In genomic region chr2:138356178-138356577, GRCh38 we compare ENCODE assay signal across 15 cellular contexts.
A peak's percentile ranks its signal among the peaks of the same experiment; 100 is the strongest.
DNase-seq lines count a peak whose midpoint lies in the region; ATAC-seq, FAIRE-seq and TF ChIP-seq lines count a peak whose summit lies in the region.
"Had no signal": no experiment of that assay in that cellular context is flagged by ENCODE, and none has a peak within 500 bp of the region (broad histone marks: within the 10 kb centered on the region; RNA-seq: fewer than 3 reads in every experiment).

No MANE protein-coding gene starts in this region.

- ATAC-seq in pancreas = peak; percentile 87 to 95 (median 92)
- no peak for ATAC-seq in stimulated activated naive CD8-positive, alpha-beta T cell treated with anti-CD3 and anti-CD28 coated beads, Interleukin-15, amount 100 ng/mL, for 72 hours
- ATAC-seq: activated CD8-positive, alpha-beta memory T cell treated with anti-CD3 and anti-CD28 coated beads, Interleukin-2, amount 10 ng/mL, durations not matched to agents 7 days and 5 days; activated naive CD8-positive, alpha-beta T cell treated with anti-CD3 and anti-CD28 coated beads, Interleukin-2, amount 50 U/mL, for 24 hours; naive thymus-derived CD4-positive, alpha-beta T cell had no signal

- peaks cover 0 to 1% of the 10 kb centered on the region in 2 donors for H3K9me3 Mint-ChIP-seq in stimulated activated naive CD8-positive, alpha-beta T cell treated with anti-CD3 and anti-CD28 coated beads, Interleukin-15, amount 100 ng/mL, for 72 hours
- peaks cover under 1% of the 10 kb centered on the region for H3K9me3 Mint-ChIP-seq in activated naive CD8-positive, alpha-beta T cell treated with anti-CD3 and anti-CD28 coated beads for 36 hours
- H3K9me3 Mint-ChIP-seq: activated naive CD8-positive, alpha-beta T cell treated with anti-CD3 and anti-CD28 coated beads, Interleukin-2, amount 50 U/mL, for 24 hours; H9 had no signal

- peaks cover 11 to 15% (median 12%) of the 10 kb centered on the region in 3 donors for H3K4me1 ChIP-seq in pancreas

- peaks cover 15% of the 10 kb centered on the region for H3K27me3 Mint-ChIP-seq in stimulated activated naive CD8-positive, alpha-beta T cell treated with anti-CD3 and anti-CD28 coated beads, Interleukin-15, amount 100 ng/mL, for 72 hours
- H3K27me3 Mint-ChIP-seq in activated naive CD8-positive, alpha-beta T cell treated with anti-CD3 and anti-CD28 coated beads for 36 hours = no peaks in the 10 kb centered on the region
- H3K27me3 Mint-ChIP-seq: activated CD8-positive, alpha-beta memory T cell treated with anti-CD3 and anti-CD28 coated beads, Interleukin-2, amount 10 ng/mL, durations not matched to agents 7 days and 5 days; activated naive CD8-positive, alpha-beta T cell treated with anti-CD3 and anti-CD28 coated beads, Interleukin-2, amount 50 U/mL, for 24 hours had no signal

- H3K4me3 ChIP-seq in epithelial cell of proximal tubule (ENCODE audit: low read depth, low read length) (no peak overlapping the region), pancreas (no peak overlapping the region)

- TF ChIP-seq POLR2A in GM12891 (IDR thresholded peaks at IDR 0.05; ENCODE audit: low read depth, low read length) = no peak

- intact Hi-C loops in pancreas (cut with DNase I) = no loop called here

- no peak for FAIRE-seq in pancreas (lab: Jason Lieb, UNC)
- no peak for FAIRE-seq in GM12891 (lab: Jason Lieb, UNC)

- peak; percentile 44 for DNase-seq in GM03348 (ENCODE audit: low spot score)
- DNase-seq in NCI-H69 (lab: John Stamatoyannopoulos, UW) = peak; percentile 29
- peak; percentile 68 for DNase-seq in epithelial cell of proximal tubule (ENCODE audit: low read depth)
- peak in 3 of 6 donors; percentile 9 to 30 (median 28) for DNase-seq in pancreas
- DNase-seq in epidermal melanocyte (ENCODE audit: insufficient read length, low spot score) = no peak
- no peak for DNase-seq in stimulated activated naive CD8-positive, alpha-beta T cell treated with anti-CD3 and anti-CD28 coated beads, Interleukin-15, amount 100 ng/mL, for 72 hours
- no peak for DNase-seq in GM12891 (ENCODE audit: insufficient read length, low spot score)
- DNase-seq in activated naive CD8-positive, alpha-beta T cell treated with anti-CD3 and anti-CD28 coated beads for 36 hours = no peak
- DNase-seq: activated CD8-positive, alpha-beta memory T cell treated with anti-CD3 and anti-CD28 coated beads, Interleukin-2, amount 10 ng/mL, durations not matched to agents 7 days and 5 days; activated naive CD8-positive, alpha-beta T cell treated with anti-CD3 and anti-CD28 coated beads, Interleukin-2, amount 50 U/mL, for 24 hours; H9; KBM-7; naive thymus-derived CD4-positive, alpha-beta T cell; NCI-H2107; stimulated activated CD4-positive, alpha-beta T cell treated with anti-CD3 and anti-CD28 coated beads, Interleukin-15, amount 100 ng/mL, for 24 hours had no signal

- H3K4me1 Mint-ChIP-seq in stimulated activated naive CD8-positive, alpha-beta T cell treated with anti-CD3 and anti-CD28 coated beads, Interleukin-15, amount 100 ng/mL, for 72 hours = no peaks in the 10 kb centered on the region
- no peaks in the 10 kb centered on the region for H3K4me1 Mint-ChIP-seq in activated naive CD8-positive, alpha-beta T cell treated with anti-CD3 and anti-CD28 coated beads for 36 hours
- H3K4me1 Mint-ChIP-seq: activated CD8-positive, alpha-beta memory T cell treated with anti-CD3 and anti-CD28 coated beads, Interleukin-2, amount 10 ng/mL, durations not matched to agents 7 days and 5 days; activated naive CD8-positive, alpha-beta T cell treated with anti-CD3 and anti-CD28 coated beads, Interleukin-2, amount 50 U/mL, for 24 hours; naive thymus-derived CD4-positive, alpha-beta T cell had no signal

- H3K27ac Mint-ChIP-seq in stimulated activated naive CD8-positive, alpha-beta T cell treated with anti-CD3 and anti-CD28 coated beads, Interleukin-15, amount 100 ng/mL, for 72 hours = no peak overlapping the region
- no peak overlapping the region for H3K27ac Mint-ChIP-seq in activated naive CD8-positive, alpha-beta T cell treated with anti-CD3 and anti-CD28 coated beads for 36 hours
- H3K27ac Mint-ChIP-seq: activated CD8-positive, alpha-beta memory T cell treated with anti-CD3 and anti-CD28 coated beads, Interleukin-2, amount 10 ng/mL, durations not matched to agents 7 days and 5 days; activated naive CD8-positive, alpha-beta T cell treated with anti-CD3 and anti-CD28 coated beads, Interleukin-2, amount 50 U/mL, for 24 hours; H9; naive thymus-derived CD4-positive, alpha-beta T cell had no signal

- no peaks in the 10 kb centered on the region for H3K36me3 Mint-ChIP-seq in activated naive CD8-positive, alpha-beta T cell treated with anti-CD3 and anti-CD28 coated beads for 36 hours
- H3K36me3 Mint-ChIP-seq: activated CD8-positive, alpha-beta memory T cell treated with anti-CD3 and anti-CD28 coated beads, Interleukin-2, amount 10 ng/mL, durations not matched to agents 7 days and 5 days; naive thymus-derived CD4-positive, alpha-beta T cell had no signal

- no peak overlapping the region for H3K4me3 Mint-ChIP-seq in stimulated activated naive CD8-positive, alpha-beta T cell treated with anti-CD3 and anti-CD28 coated beads, Interleukin-15, amount 100 ng/mL, for 72 hours
- no peak overlapping the region for H3K4me3 Mint-ChIP-seq in activated naive CD8-positive, alpha-beta T cell treated with anti-CD3 and anti-CD28 coated beads for 36 hours
- H3K4me3 Mint-ChIP-seq: activated CD8-positive, alpha-beta memory T cell treated with anti-CD3 and anti-CD28 coated beads, Interleukin-2, amount 10 ng/mL, durations not matched to agents 7 days and 5 days; activated naive CD8-positive, alpha-beta T cell treated with anti-CD3 and anti-CD28 coated beads, Interleukin-2, amount 50 U/mL, for 24 hours; H9; naive thymus-derived CD4-positive, alpha-beta T cell had no signal

- H3K36me3 ChIP-seq in pancreas = no peaks in the 10 kb centered on the region

- no peaks in the 10 kb centered on the region for H3K9me3 ChIP-seq in pancreas

- WGBS in pancreas, 2 donors = 5 to 6% methylated on average over 4 of the region's 4 CpGs

- peak overlapping the region in 3 of 4 donors; percentile 25 to 36 (median 30) for H3K27ac ChIP-seq in pancreas

- no peak for TF ChIP-seq CTCF in epithelial cell of proximal tubule (conservative IDR thresholded peaks at IDR 0.05; ENCODE audit: low read depth, low read length)
- TF ChIP-seq CTCF in pancreas (IDR thresholded peaks at IDR 0.05) = no peak

- H3K27me3 ChIP-seq in pancreas = no peaks in the 10 kb centered on the region

TF ChIP-seq in GM12891, 5 proteins besides CTCF, POLR2A, EP300 and RAD21:
- TF ChIP-seq POU2F2 (IDR thresholded peaks at IDR 0.05; ENCODE audit: low read depth, low read length) = no peak
- TF ChIP-seq PAX5 (IDR thresholded peaks at IDR 0.05; ENCODE audit: insufficient read depth, low read length, severe bottlenecking) = no peak
- TF ChIP-seq TAF1 (IDR thresholded peaks at IDR 0.05; ENCODE audit: low read depth, low read length) = no peak
- no peak for TF ChIP-seq POLR2AphosphoS5 (IDR thresholded peaks at IDR 0.05; ENCODE audit: low read depth, low read length)

Comparison
In these comparisons a context has a peak if more than half of its experiments do, and no peak if none do; other contexts are left out.
1. DNase-seq: peak in GM03348 (single experiment), NCI-H69 (single experiment) and epithelial cell of proximal tubule (single experiment); none in epidermal melanocyte (single experiment), stimulated activated naive CD8-positive, alpha-beta T cell treated with anti-CD3 and anti-CD28 coated beads, Interleukin-15, amount 100 ng/mL, for 72 hours (0 of 2), GM12891 (single experiment) and activated naive CD8-positive, alpha-beta T cell treated with anti-CD3 and anti-CD28 coated beads for 36 hours (single experiment).